31 cellular contexts compared by ENCODE assay signal in the genomic region with DNA sequence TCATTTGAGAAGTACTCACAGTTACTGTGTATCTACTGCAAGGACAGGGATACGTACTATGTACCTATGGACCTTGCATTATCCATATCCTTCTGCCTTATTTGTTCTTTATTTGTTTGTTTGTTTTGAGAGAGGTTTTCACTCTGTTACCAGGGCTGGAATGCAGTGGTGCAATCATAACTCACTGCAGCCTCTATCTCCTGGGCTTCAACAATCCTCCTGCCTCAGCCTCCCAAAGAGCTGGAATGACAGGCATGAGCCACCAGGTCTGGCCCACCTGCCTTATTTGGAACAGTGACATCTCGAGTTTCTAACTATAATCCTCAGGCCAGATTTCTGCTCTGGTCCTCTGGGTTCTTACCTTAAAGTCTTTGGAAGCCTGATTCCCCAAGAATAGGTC.
DNase-seq lines count a peak whose midpoint lies in the region; ATAC-seq, FAIRE-seq and TF ChIP-seq lines count a peak whose summit lies in the region.
"Had no signal": no experiment of that assay in that cellular context is flagged by ENCODE, and none has a peak within 500 bp of the region (broad histone marks: within the 10 kb centered on the region; RNA-seq: fewer than 3 reads in every experiment).

No MANE protein-coding gene starts in this region.

- H4K12ac ChIP-seq in trophoblast cell (ENCODE audit: low read depth, low read length) = no peak overlapping the region

- no peak for DNase-seq in HepG2 (ENCODE audit: low spot score)
- no peak for DNase-seq in right lobe of liver
- DNase-seq in trophoblast cell = peak; percentile 59 to 84
- DNase-seq in PC-9 = no peak
- DNase-seq: 8988T; ACHN; AML-193; BE2C; C1 segment of cervical spinal cord; Caco-2; Calu3; CD4-positive, alpha-beta memory T cell; CD4-positive, alpha-beta T cell; CD4-positive, CD25-positive, alpha-beta regulatory T cell; CD8-positive, alpha-beta memory T cell; CD8-positive, alpha-beta T cell; COR-L47; DMS 273 treated with DMSO at 0.1 percent for 48 hours; DMS153; DMS53; DMS79; DMS79 treated with DMSO at 0.1 percent for 48 hours; DND-41; EL had no signal

- TF ChIP-seq CTCF in HepG2 (CRISPR knock-in tag; IDR thresholded peaks at IDR 0.05) = no peak
- no peak for TF ChIP-seq CTCF in right lobe of liver (IDR thresholded peaks at IDR 0.05)
- TF ChIP-seq CTCF in PC-9 (conservative IDR thresholded peaks at IDR 0.05) = no peak

- H3K79me2 ChIP-seq in HepG2 (ENCODE audit: insufficient read depth, low read length) (no peaks in the 10 kb centered on the region), trophoblast cell (ENCODE audit: control insufficient read depth, insufficient read depth, low read length, poor library complexity) (no peaks in the 10 kb centered on the region), PC-9 (ENCODE audit: low read depth) (no peaks in the 10 kb centered on the region)

- no peak for TF ChIP-seq RAD21 in HepG2 (CRISPR knock-in tag; IDR thresholded peaks at IDR 0.05)

- H3F3A ChIP-seq in PC-9 (ENCODE audit: insufficient read depth, low read depth) = no peaks in the 10 kb centered on the region

- H3K4me1 ChIP-seq in HepG2 (ENCODE audit: insufficient read depth, low read length) (no peaks in the 10 kb centered on the region), right lobe of liver (peaks cover 0 to 26% (median 10%) of the 10 kb centered on the region in 4 donors), trophoblast cell (ENCODE audit: control insufficient read depth in 1 of 2, insufficient read depth in 2 of 2, low read length in 2 of 2) (peaks cover 0 to 2% of the 10 kb centered on the region in 2 experiments), PC-9 (replicated peaks; ENCODE audit: insufficient read depth) (no peaks in the 10 kb centered on the region)
- H3K4me1 ChIP-seq: A549; BE2C; BLaER1; BLaER1 treated with 17β-estradiol and CSF1 and Interleukin-3, amounts not matched to agents 10 nM and 100 nM; Caco-2 had no signal

- H3K9me3 ChIP-seq in HepG2 (ENCODE audit: low read length) = no peaks in the 10 kb centered on the region
- no peaks in the 10 kb centered on the region for H3K9me3 ChIP-seq in right lobe of liver
- H3K9me3 ChIP-seq in trophoblast cell (ENCODE audit: insufficient read depth, low read depth, low read length) = no peaks in the 10 kb centered on the region
- no peaks in the 10 kb centered on the region for H3K9me3 ChIP-seq in PC-9 (ENCODE audit: insufficient read depth, low read depth)
- H3K9me3 ChIP-seq: A549; BE2C; BLaER1; BLaER1 treated with 17β-estradiol and CSF1 and Interleukin-3, amounts not matched to agents 10 nM and 100 nM; Caco-2 had no signal

- H3K4me2 ChIP-seq in HepG2 (ENCODE audit: low read depth, low read length) (no peak overlapping the region), trophoblast cell (ENCODE audit: low read length) (no peak overlapping the region), PC-9 (no peak overlapping the region)
- H3K4me2 ChIP-seq: A549; BLaER1; BLaER1 treated with 17β-estradiol and CSF1 and Interleukin-3, amounts not matched to agents 10 nM and 100 nM had no signal

- in situ Hi-C loops in HepG2 (cut with HindIII; ENCODE audit: extremely low pct_ligation_motif_present, low pct_unique_long_range_greater_than_20kb) = no loop called here

- H2BK5ac ChIP-seq in trophoblast cell (ENCODE audit: low read depth, low read length, poor library complexity) = no peak overlapping the region

- H4K8ac ChIP-seq in trophoblast cell (ENCODE audit: low read depth, low read length) = no peak overlapping the region

- H4K91ac ChIP-seq in trophoblast cell (ENCODE audit: low read depth, low read length) = no peak overlapping the region

- H4K20me1 ChIP-seq in HepG2 (ENCODE audit: insufficient read depth, low read length) = no peaks in the 10 kb centered on the region
- no peaks in the 10 kb centered on the region for H4K20me1 ChIP-seq in PC-9 (ENCODE audit: insufficient read depth)
- H4K20me1 ChIP-seq: BLaER1; BLaER1 treated with 17β-estradiol and CSF1 and Interleukin-3, amounts not matched to agents 10 nM and 100 nM had no signal

- TF ChIP-seq POLR2A in HepG2 (IDR thresholded peaks at IDR 0.05; ENCODE audit: insufficient read depth in 1 of 2, low read depth in 2 of 2, low read length in 2 of 2) (no peak), right lobe of liver (IDR thresholded peaks at IDR 0.05) (no peak)

- no peak overlapping the region for H2BK120ac ChIP-seq in trophoblast cell (ENCODE audit: insufficient read depth, low read length, poor library complexity)

- POLR2A ChIA-PET in HepG2 (lab: Yijun Ruan, JAX) (no interaction called here), PC-9 (lab: Charles Lee; ENCODE audit: unreplicated experiment) (no interaction called here)

- H3K4me3 ChIP-seq in HepG2 (replicated peaks in 1 of 3; ENCODE audit: insufficient read depth in 1 of 3, low read depth in 2 of 3, low read length in 3 of 3) (no peak overlapping the region), right lobe of liver (no peak overlapping the region), trophoblast cell (ENCODE audit: low read depth, low read length) (no peak overlapping the region), PC-9 (no peak overlapping the region)
- H3K4me3 ChIP-seq: A549; BLaER1; BLaER1 treated with 17β-estradiol and CSF1 and Interleukin-3, amounts not matched to agents 10 nM and 100 nM had no signal

- no peaks in the 10 kb centered on the region for H3K79me1 ChIP-seq in trophoblast cell (ENCODE audit: low read length)

- H2AFZ ChIP-seq in HepG2 (ENCODE audit: low read length) = no peak overlapping the region
- H2AFZ ChIP-seq in trophoblast cell (ENCODE audit: insufficient read depth, low read length, poor library complexity) = no peak overlapping the region
- H2AFZ ChIP-seq in PC-9 = no peak overlapping the region

- no peak overlapping the region for H3K4ac ChIP-seq in trophoblast cell (ENCODE audit: low read depth, low read length)

- H3K9me2 ChIP-seq in PC-9 (ENCODE audit: insufficient read depth) = no peaks in the 10 kb centered on the region; the same call in 1 of the 2 replicates

- H3K36me3 ChIP-seq in HepG2 (replicated peaks in 1 of 2; ENCODE audit: control insufficient read depth in 1 of 2, insufficient read depth in 2 of 2, low read length in 2 of 2) (no peaks in the 10 kb centered on the region), right lobe of liver (no peaks in the 10 kb centered on the region), trophoblast cell (ENCODE audit: control insufficient read depth in 1 of 2, insufficient read depth in 2 of 2, low read length in 2 of 2) (no peaks in the 10 kb centered on the region), PC-9 (ENCODE audit: low read depth) (no peaks in the 10 kb centered on the region)
- H3K36me3 ChIP-seq: BE2C; BLaER1; BLaER1 treated with 17β-estradiol and CSF1 and Interleukin-3, amounts not matched to agents 10 nM and 100 nM had no signal

- H3K9ac ChIP-seq in HepG2 (ENCODE audit: insufficient read depth, low read depth, low read length) = no peak overlapping the region
- H3K9ac ChIP-seq in trophoblast cell (ENCODE audit: low read length) = no peak overlapping the region
- H3K9ac ChIP-seq: BLaER1; BLaER1 treated with 17β-estradiol and CSF1 and Interleukin-3, amounts not matched to agents 10 nM and 100 nM had no signal

- no peak for TF ChIP-seq EP300 in HepG2 (IDR thresholded peaks at IDR 0.05; ENCODE audit: low read depth in 2 of 2, low read length in 2 of 2)
- TF ChIP-seq EP300 in HepG2 (CRISPR knock-in tag; IDR thresholded peaks at IDR 0.05; ENCODE audit: borderline replicate concordance) = no peak

- WGBS in HepG2 (ENCODE audit: low lambda C conversion rate) = 19% methylated on average over 2 of the region's 2 CpGs
- whole genome bisulfite sequencing in right lobe of liver (ENCODE audit: insufficient coverage, low coverage, low lambda C conversion rate, missing lambda C conversion rate) = 67% methylated on average over 2 of the region's 2 CpGs
- no CpG with 5 or more reads among the region's 2 CpGs for WGBS in trophoblast cell (ENCODE audit: extremely low coverage, insufficient coverage, insufficient read length)

- H2BK12ac ChIP-seq in trophoblast cell (ENCODE audit: low read length) = no peak overlapping the region

- H3K23ac ChIP-seq in trophoblast cell (ENCODE audit: low read length) = no peak overlapping the region

- BruUV-seq in HepG2 (replicated peaks; lab: Mats Ljungman, UMichigan) = no TSS peak
- no TSS peak for BruUV-seq in PC-9 (replicated peaks; lab: Mats Ljungman, UMichigan)

- H3K27ac ChIP-seq in HepG2 (ENCODE audit: extremely low read length, insufficient read depth, low read length) (no peak overlapping the region), right lobe of liver (no peak overlapping the region), trophoblast cell (ENCODE audit: low read depth, low read length) (no peak overlapping the region), PC-9 (no peak overlapping the region)
- H3K27ac ChIP-seq: 22Rv1; A549; BLaER1; BLaER1 treated with 17β-estradiol and CSF1 and Interleukin-3, amounts not matched to agents 10 nM and 100 nM; C4-2B had no signal

- H3K18ac ChIP-seq in trophoblast cell (ENCODE audit: low read length) = no peak overlapping the region

- FAIRE-seq in HepG2 (lab: Jason Lieb, UNC) = no peak
- FAIRE-seq: A204.1, A549, D721Med had no signal

- no peaks in the 10 kb centered on the region for H3K27me3 ChIP-seq in HepG2 (ENCODE audit: control insufficient read depth in 1 of 2, insufficient read depth in 2 of 2, low read length in 2 of 2)
- no peaks in the 10 kb centered on the region for H3K27me3 ChIP-seq in right lobe of liver
- H3K27me3 ChIP-seq in trophoblast cell (ENCODE audit: insufficient read depth, low read length) = no peaks in the 10 kb centered on the region
- no peaks in the 10 kb centered on the region for H3K27me3 ChIP-seq in PC-9 (ENCODE audit: insufficient read depth, low read depth)
- H3K27me3 ChIP-seq: BE2C; BLaER1; BLaER1 treated with 17β-estradiol and CSF1 and Interleukin-3, amounts not matched to agents 10 nM and 100 nM had no signal

- no peak overlapping the region for H3K14ac ChIP-seq in trophoblast cell (ENCODE audit: low read length)

- H2AK5ac ChIP-seq in trophoblast cell (ENCODE audit: low read length) = no peak overlapping the region

- ATAC-seq in HepG2 (no peak), right lobe of liver (no peak)
- ATAC-seq: A549; CD8-positive, alpha-beta T cell had no signal

- intact Hi-C loops in HepG2 (cut with micrococcal nuclease; ENCODE audit: unreplicated experiment) (no loop called here), right lobe of liver (cut with DNase I) (no loop called here), PC-9 (cut with micrococcal nuclease; ENCODE audit: unreplicated experiment) (no loop called here)

- CTCF ChIA-PET in HepG2 (lab: Yijun Ruan, JAX; ENCODE audit: low intra/inter-chr PET ratio, low total read pairs) (no interaction called here), PC-9 (lab: Charles Lee) (no interaction called here)

Comparison
In these comparisons a context has a peak if more than half of its experiments do, and no peak if none do; other contexts are left out.
1. DNase-seq: peak in trophoblast cell (2 of 2); none in HepG2 (single experiment), right lobe of liver (0 of 3) and PC-9 (0 of 2).